ENCODE assay signal across 22 cellular contexts in genomic region chr14:44180975-44181374, GRCh38.
"Had no signal": no experiment of that assay in that cellular context is flagged by ENCODE, and none has a peak within 500 bp of the region (broad histone marks: within the 10 kb centered on the region; RNA-seq: fewer than 3 reads in every experiment).

No MANE protein-coding gene starts in this region.

- H3K27me3 ChIP-seq: adrenal gland, esophagus muscularis mucosa, neural progenitor cell, right lobe of liver, suprapubic skin, tibial nerve had no signal

- DNase-seq: activated CD4-positive, CD25-positive, alpha-beta regulatory T cell treated with anti-CD3 and anti-CD28 coated beads, Interleukin-2, amount 50 U/mL, for 72 hours; activated naive CD4-positive, alpha-beta T cell; activated T-cell treated with anti-CD3 and anti-CD28 coated beads, Interleukin-2, amount 50 U/mL, for 24 hours; adrenal gland; central memory CD4-positive, alpha-beta T cell; dermis blood vessel endothelial cell; effector memory CD4-positive, alpha-beta T cell; left colon; mesendoderm; naive thymus-derived CD4-positive, alpha-beta T cell; posterior cingulate gyrus; right lobe of liver; stimulated activated CD4-positive, alpha-beta T cell treated with anti-CD3 and anti-CD28 coated beads, Interleukin-2, amount 100 ng/mL, for 24 hours; stimulated activated naive CD8-positive, alpha-beta T cell treated with anti-CD3 and anti-CD28 coated beads, Interleukin-15, amount 100 ng/mL, for 72 hours; T1000; WERI-Rb-1 had no signal

- ATAC-seq: left colon; naive thymus-derived CD4-positive, alpha-beta T cell; right lobe of liver; stimulated activated effector memory CD8-positive, alpha-beta T cell treated with anti-CD3 and anti-CD28 coated beads, Interleukin-12 subunit alpha, Interleukin-12 subunit beta, amount 100 ng/mL, for 72 hours; stimulated activated naive CD8-positive, alpha-beta T cell treated with anti-CD3 and anti-CD28 coated beads, Interleukin-15, amount 100 ng/mL, for 72 hours had no signal

- H3K4me2 ChIP-seq: neural progenitor cell had no signal

- H3K4me1 ChIP-seq: adrenal gland, esophagus muscularis mucosa, neural progenitor cell, right lobe of liver, suprapubic skin, tibial nerve had no signal

- H2AFZ ChIP-seq: neural progenitor cell had no signal

- H3K36me3 ChIP-seq: adrenal gland, esophagus muscularis mucosa, neural progenitor cell, right lobe of liver, suprapubic skin, tibial nerve, WERI-Rb-1 had no signal

- H3K27ac ChIP-seq: adrenal gland, esophagus muscularis mucosa, neural progenitor cell, right lobe of liver, skin epidermis, suprapubic skin, tibial nerve, WERI-Rb-1 had no signal

- H3K9me3 ChIP-seq: adrenal gland, esophagus muscularis mucosa, right lobe of liver, tibial nerve had no signal

- H3K4me3 ChIP-seq: adrenal gland, esophagus muscularis mucosa, neural progenitor cell, right lobe of liver, skin epidermis, suprapubic skin, tibial nerve had no signal

- H3K9ac ChIP-seq: neural progenitor cell had no signal
